33 cellular contexts compared by ENCODE assay signal in the genomic region with DNA sequence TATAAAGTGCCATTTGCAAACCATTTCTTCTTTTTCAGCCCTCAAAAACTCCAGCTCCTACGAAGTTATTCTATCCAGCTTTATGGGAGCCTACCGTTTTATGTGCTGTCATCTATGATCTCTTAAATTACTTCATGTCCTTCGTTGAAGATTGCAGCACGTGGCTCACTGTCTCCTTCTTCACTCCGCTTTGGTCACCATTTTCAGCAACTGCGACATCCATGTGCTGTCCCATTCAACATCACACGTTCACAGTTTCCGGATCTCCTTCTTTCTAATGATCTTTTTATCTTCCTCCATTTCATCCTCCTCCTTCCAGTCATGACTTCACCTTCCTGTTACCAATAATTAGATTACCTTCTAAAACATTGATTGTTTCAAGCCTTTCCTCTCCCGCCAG.
"Had no signal": no experiment of that assay in that cellular context is flagged by ENCODE, and none has a peak within 500 bp of the region (broad histone marks: within the 10 kb centered on the region; RNA-seq: fewer than 3 reads in every experiment).

No MANE protein-coding gene starts in this region.

- DNase-seq: hypothalamus; immature natural killer cell; kidney; left colon; left lung; mesendoderm; naive B cell; natural killer cell; nephron progenitor cell; occipital lobe; ovary; right lobe of liver; stimulated activated CD4-positive, alpha-beta T cell treated with anti-CD3 and anti-CD28 coated beads, Interleukin-1b, Interleukin-23, amount 100 ng/mL, for 48 hours; stimulated activated CD4-positive, alpha-beta T cell treated with anti-CD3 and anti-CD28 coated beads, Interleukin-2, amount 100 ng/mL, for 48 hours; stimulated activated CD4-positive, alpha-beta T cell treated with anti-CD3 and anti-CD28 coated beads, Interleukin-4, amount 100 ng/mL, for 4 hours; stimulated activated CD8-positive, alpha-beta memory T cell treated with anti-CD3 and anti-CD28 coated beads, Interleukin-4, amount 100 ng/mL, for 48 hours; stimulated activated naive CD4-positive, alpha-beta T cell treated with Interleukin-2 at 50 U/mL for 16 hours; stimulated activated naive CD8-positive, alpha-beta T cell treated with anti-CD3 and anti-CD28 coated beads, Interleukin-15, amount 100 ng/mL, for 72 hours; substantia nigra; testis; thyroid gland; transverse colon; upper lobe of left lung had no signal

- H3K27me3 Mint-ChIP-seq: naive B cell; stimulated activated memory B cell treated with anti-CD40 and anti-IgM and Interleukin-4, amounts not matched to agents 10 μg/mL and 1 μg/mL and 100 μg/mL, for 72 hours; stimulated activated naive CD8-positive, alpha-beta T cell treated with anti-CD3 and anti-CD28 coated beads, Interleukin-15, amount 100 ng/mL, for 72 hours had no signal

- ATAC-seq: left colon; left lung; natural killer cell; right lobe of liver; stimulated activated memory B cell treated with anti-CD40 and anti-IgM and Interleukin-4, amounts not matched to agents 10 μg/mL and 1 μg/mL and 100 μg/mL, for 72 hours; stimulated activated naive CD8-positive, alpha-beta T cell treated with anti-CD3 and anti-CD28 coated beads, Interleukin-15, amount 100 ng/mL, for 72 hours had no signal

- H3K4me1 Mint-ChIP-seq: immature natural killer cell, mesothelial cell of epicardium, natural killer cell, nephron progenitor cell had no signal

- H3K27ac ChIP-seq: left lung, neural progenitor cell, neutrophil, ovary, right atrium auricular region, right lobe of liver, testis, thyroid gland, transverse colon, upper lobe of left lung, vagina had no signal

- H3K36me3 Mint-ChIP-seq: immature natural killer cell; mesothelial cell of epicardium; naive B cell; natural killer cell; neural progenitor cell; stimulated activated memory B cell treated with anti-CD40 and anti-IgM and Interleukin-4, amounts not matched to agents 10 μg/mL and 1 μg/mL and 100 μg/mL, for 72 hours had no signal

- H3K4me3 ChIP-seq: left lung, lung, neural progenitor cell, ovary, right atrium auricular region, right lobe of liver, smooth muscle cell, testis, thyroid gland, transverse colon, upper lobe of left lung, vagina had no signal

- H2AFZ ChIP-seq: neural progenitor cell had no signal

- H3K4me1 ChIP-seq: left lung, neural progenitor cell, right atrium auricular region, right lobe of liver, testis, thyroid gland, transverse colon, upper lobe of left lung, vagina had no signal

- H3K4me3 Mint-ChIP-seq: immature natural killer cell; mesothelial cell of epicardium; naive B cell; natural killer cell; nephron progenitor cell; neural progenitor cell; stimulated activated memory B cell treated with anti-CD40 and anti-IgM and Interleukin-4, amounts not matched to agents 10 μg/mL and 1 μg/mL and 100 μg/mL, for 72 hours; stimulated activated naive CD8-positive, alpha-beta T cell treated with anti-CD3 and anti-CD28 coated beads, Interleukin-15, amount 100 ng/mL, for 72 hours had no signal

- FAIRE-seq: islet of Langerhans, kidney had no signal

- H3K36me3 ChIP-seq: left lung, neural progenitor cell, neutrophil, ovary, right atrium auricular region, right lobe of liver, thyroid gland, transverse colon, upper lobe of left lung, vagina had no signal

- H3K4me2 ChIP-seq: neural progenitor cell, smooth muscle cell had no signal

- H3K9me3 ChIP-seq: left lung, neutrophil, ovary, right atrium auricular region, right lobe of liver, testis, thyroid gland, transverse colon, upper lobe of left lung, vagina had no signal

- H3K27me3 ChIP-seq: left lung, neural progenitor cell, neutrophil, ovary, right atrium auricular region, right lobe of liver, testis, thyroid gland, transverse colon, upper lobe of left lung, vagina had no signal

- H3K9me3 Mint-ChIP-seq: immature natural killer cell; mesothelial cell of epicardium; naive B cell; natural killer cell; nephron progenitor cell; stimulated activated memory B cell treated with anti-CD40 and anti-IgM and Interleukin-4, amounts not matched to agents 10 μg/mL and 1 μg/mL and 100 μg/mL, for 72 hours; stimulated activated naive CD8-positive, alpha-beta T cell treated with anti-CD3 and anti-CD28 coated beads, Interleukin-15, amount 100 ng/mL, for 72 hours had no signal

- H3K9ac ChIP-seq: neural progenitor cell had no signal

- H3K27ac Mint-ChIP-seq: immature natural killer cell; mesothelial cell of epicardium; natural killer cell; nephron progenitor cell; neural progenitor cell; progenitor cell of endocrine pancreas; stimulated activated memory B cell treated with anti-CD40 and anti-IgM and Interleukin-4, amounts not matched to agents 10 μg/mL and 1 μg/mL and 100 μg/mL, for 72 hours; stimulated activated naive CD8-positive, alpha-beta T cell treated with anti-CD3 and anti-CD28 coated beads, Interleukin-15, amount 100 ng/mL, for 72 hours had no signal
